ENCODE assay signal across 15 cellular contexts in genomic region chrX:19563746-19564145, GRCh38. TPM values are rescaled to one million over a fixed set of nuclear protein-coding genes. Genes with fewer than 3 reads are reported as not detected.
DNase-seq lines count a peak whose midpoint lies in the region; ATAC-seq and TF ChIP-seq lines count a peak whose summit lies in the region.
"Had no signal": no experiment of that assay in that cellular context is flagged by ENCODE, and none has a peak within 500 bp of the region (broad histone marks: within the 10 kb centered on the region; RNA-seq: fewer than 3 reads in every experiment).

No MANE protein-coding gene starts in this region.

- H3K4me3 Mint-ChIP-seq in stimulated activated memory B cell treated with anti-CD40 and anti-IgM and Interleukin-4, amounts not matched to agents 10 μg/mL and 1 μg/mL and 100 μg/mL, for 72 hours, result peak overlapping the region; percentile 41
- H3K4me3 Mint-ChIP-seq: endodermal cell had no signal

- H3K9me3 ChIP-seq in left ventricle myocardium inferior (replicated peaks), result no peaks in the 10 kb centered on the region
- H3K9me3 ChIP-seq in right cardiac atrium (ENCODE audit: control insufficient read depth, low read length), result no peaks in the 10 kb centered on the region
- H3K9me3 ChIP-seq in Karpas-422 (ENCODE audit: low read length), result no peaks in the 10 kb centered on the region
- no peaks in the 10 kb centered on the region for H3K9me3 ChIP-seq in PC-9 (ENCODE audit: insufficient read depth, low read depth)
- H3K9me3 ChIP-seq: ovary, suprapubic skin had no signal

- DNase-seq in left ventricle myocardium inferior (no peak), right cardiac atrium (no peak), Karpas-422 (no peak), NCI-H748 (lab: John Stamatoyannopoulos, UW; ENCODE audit: unreplicated experiment) (no peak), PC-9 (no peak), cortex of kidney (lab: John Stamatoyannopoulos, UW) (no peak)
- DNase-seq: endodermal cell; glutamatergic neuron; left ventricle myocardium superior; NCI-H69; ovary; stimulated activated CD4-positive, alpha-beta T cell treated with anti-CD3 and anti-CD28 coated beads, Interleukin-4, amount 100 ng/mL, for 1 hour had no signal

- H3K4me2 ChIP-seq in Karpas-422 (ENCODE audit: low read depth, low read length, poor library complexity, severe bottlenecking) (peak overlapping the region; percentile 28), PC-9 (no peak overlapping the region)

- H3K9me2 ChIP-seq in Karpas-422 (replicated peaks; ENCODE audit: insufficient read depth, low read length) (no peaks in the 10 kb centered on the region), PC-9 (ENCODE audit: insufficient read depth) (no peaks in the 10 kb centered on the region)

- H2AFZ ChIP-seq in Karpas-422 (ENCODE audit: low read length), result no peak overlapping the region
- H2AFZ ChIP-seq in PC-9, result no peak overlapping the region

- ATAC-seq in right cardiac atrium (no peak), GM21737 (IDR thresholded peaks at IDR 0.05; ENCODE audit: unreplicated experiment) (peak; percentile 12)
- ATAC-seq in stimulated activated memory B cell treated with anti-CD40 and anti-IgM and Interleukin-4, amounts not matched to agents 10 μg/mL and 1 μg/mL and 100 μg/mL, for 72 hours, result peak; percentile 49
- ATAC-seq: left ventricle myocardium superior had no signal

- no peaks in the 10 kb centered on the region for H3F3A ChIP-seq in PC-9 (ENCODE audit: insufficient read depth, low read depth)

- H3K9me3 Mint-ChIP-seq in stimulated activated memory B cell treated with anti-CD40 and anti-IgM and Interleukin-4, amounts not matched to agents 10 μg/mL and 1 μg/mL and 100 μg/mL, for 72 hours, result no peaks in the 10 kb centered on the region

- H3K27me3 ChIP-seq in left ventricle myocardium inferior (ENCODE audit: low read depth) (no peaks in the 10 kb centered on the region), right cardiac atrium (ENCODE audit: control insufficient read depth, insufficient read depth) (no peaks in the 10 kb centered on the region), Karpas-422 (ENCODE audit: low read length) (no peaks in the 10 kb centered on the region), PC-9 (ENCODE audit: insufficient read depth, low read depth) (no peaks in the 10 kb centered on the region)
- H3K27me3 ChIP-seq: ovary, suprapubic skin had no signal

- H3K79me2 ChIP-seq in Karpas-422 (ENCODE audit: low read length), result no peaks in the 10 kb centered on the region
- H3K79me2 ChIP-seq in PC-9 (ENCODE audit: low read depth), result no peaks in the 10 kb centered on the region

- WGBS in right cardiac atrium, result 72% methylated on average over 6 of the region's 6 CpGs

- no peak overlapping the region for H3K4me3 ChIP-seq in left ventricle myocardium inferior
- H3K4me3 ChIP-seq in right cardiac atrium (ENCODE audit: low read length), result no peak overlapping the region
- H3K4me3 ChIP-seq in Karpas-422 (ENCODE audit: low read length), result no peak overlapping the region
- no peak overlapping the region for H3K4me3 ChIP-seq in PC-9
- H3K4me3 ChIP-seq: ovary, suprapubic skin had no signal

- H3K27ac ChIP-seq in left ventricle myocardium inferior (replicated peaks) (peak overlapping the region; percentile 16), right cardiac atrium (ENCODE audit: low read length) (no peak overlapping the region), Karpas-422 (ENCODE audit: low read length) (peak overlapping the region; percentile 73), PC-9 (no peak overlapping the region)
- H3K27ac ChIP-seq: ovary, suprapubic skin had no signal

- TF ChIP-seq CTCF in left ventricle myocardium inferior (IDR thresholded peaks at IDR 0.05; ENCODE audit: borderline replicate concordance) (no peak), PC-9 (conservative IDR thresholded peaks at IDR 0.05) (no peak)

- H3K36me3 ChIP-seq in left ventricle myocardium inferior (no peaks in the 10 kb centered on the region), Karpas-422 (ENCODE audit: insufficient read depth, low read length) (no peaks in the 10 kb centered on the region), PC-9 (ENCODE audit: low read depth) (no peaks in the 10 kb centered on the region)
- H3K36me3 ChIP-seq: ovary, suprapubic skin had no signal

- H3K4me1 ChIP-seq in left ventricle myocardium inferior (peaks cover 7% of the 10 kb centered on the region), right cardiac atrium (ENCODE audit: control insufficient read depth, insufficient read depth, low read length) (no peaks in the 10 kb centered on the region), Karpas-422 (ENCODE audit: low read length) (peaks cover 40% of the 10 kb centered on the region), PC-9 (replicated peaks; ENCODE audit: insufficient read depth) (no peaks in the 10 kb centered on the region)
- H3K4me1 ChIP-seq: suprapubic skin had no signal

- no peaks in the 10 kb centered on the region for H3K27me3 Mint-ChIP-seq in stimulated activated memory B cell treated with anti-CD40 and anti-IgM and Interleukin-4, amounts not matched to agents 10 μg/mL and 1 μg/mL and 100 μg/mL, for 72 hours

- peaks cover 16% of the 10 kb centered on the region for H3K36me3 Mint-ChIP-seq in stimulated activated memory B cell treated with anti-CD40 and anti-IgM and Interleukin-4, amounts not matched to agents 10 μg/mL and 1 μg/mL and 100 μg/mL, for 72 hours

- H4K20me1 ChIP-seq in Karpas-422 (ENCODE audit: insufficient read depth, low read depth, low read length) (no peaks in the 10 kb centered on the region), PC-9 (ENCODE audit: insufficient read depth) (no peaks in the 10 kb centered on the region)

- BruUV-seq in PC-9 (replicated peaks; lab: Mats Ljungman, UMichigan), result no TSS peak

- peaks cover 26% of the 10 kb centered on the region for H3K4me1 Mint-ChIP-seq in stimulated activated memory B cell treated with anti-CD40 and anti-IgM and Interleukin-4, amounts not matched to agents 10 μg/mL and 1 μg/mL and 100 μg/mL, for 72 hours

- intact Hi-C loops in left ventricle myocardium inferior (cut with micrococcal nuclease) (no loop called here), right cardiac atrium (cut with DNase I) (no loop called here), PC-9 (cut with micrococcal nuclease; ENCODE audit: unreplicated experiment) (no loop called here)

- H3K27ac Mint-ChIP-seq in stimulated activated memory B cell treated with anti-CD40 and anti-IgM and Interleukin-4, amounts not matched to agents 10 μg/mL and 1 μg/mL and 100 μg/mL, for 72 hours, result peak overlapping the region; percentile 81
- H3K27ac Mint-ChIP-seq: endodermal cell had no signal

- H3K9ac ChIP-seq in Karpas-422 (ENCODE audit: low read length), result 0 out of 2 replicates have a peak overlapping the region, but pooled peaks have one; percentile 13

- CTCF ChIA-PET in PC-9 (lab: Charles Lee), result no interaction called here

- POLR2A ChIA-PET in PC-9 (lab: Charles Lee; ENCODE audit: unreplicated experiment), result no interaction called here

RNA-seq across cellular contexts. Expression of gene MAP3K15, which starts 48.4 kb away (rescaled TPM):
- total RNA-seq in left ventricle myocardium inferior, result not detected
- total RNA-seq in right cardiac atrium, result under 1 TPM in 3 of 4 donors, not detected in 1; 0.09 to 0.23 (median 0.17) TPM
- 0.45 TPM for polyA plus RNA-seq in right cardiac atrium
- not detected in 2 replicates for total RNA-seq in Karpas-422 (2014; rRNA removed; shearing (Covaris generic); ENCODE audit: low replicate concordance)
- total RNA-seq in PC-9 (2021), result not detected in 2 replicates
- total RNA-seq: left ventricle myocardium superior, suprapubic skin had no signal

Comparison
In these comparisons a context has a peak if more than half of its experiments do, and no peak if none do; other contexts are left out.
1. H3K27ac ChIP-seq: peak in left ventricle myocardium inferior (single experiment) and Karpas-422 (single experiment); none in right cardiac atrium (single experiment) and PC-9 (single experiment).
2. ATAC-seq: peak in GM21737 (single experiment) and stimulated activated memory B cell treated with anti-CD40 and anti-IgM and Interleukin-4, amounts not matched to agents 10 μg/mL and 1 μg/mL and 100 μg/mL, for 72 hours (single experiment); none in right cardiac atrium (0 of 2).